Comparison of ENCODE assay signal across 1 cellular context in genomic region chr1:29370067-29370466, GRCh38.
TF ChIP-seq lines count a peak whose summit lies in the region.

No MANE protein-coding gene starts in this region.

TF ChIP-seq in IMR-90, 13 proteins besides CTCF, POLR2A, EP300 and RAD21 (continued from another document):
- no peak for TF ChIP-seq ELK1 (IDR thresholded peaks at IDR 0.05; ENCODE audit: borderline replicate concordance, low read depth, low read length)
- no peak for TF ChIP-seq MAFK (IDR thresholded peaks at IDR 0.05; ENCODE audit: low read depth, low read length)
- TF ChIP-seq SMC3 (IDR thresholded peaks at IDR 0.05; ENCODE audit: low read depth, low read length): no peak
